In genomic region chr20:6829510-6830116, GRCh38 we compare ENCODE assay signal across 1 cellular context.
TF ChIP-seq lines count a peak whose summit lies in the region.

No MANE protein-coding gene starts in this region.

TF ChIP-seq in HepG2, 621 proteins besides CTCF, POLR2A, EP300 and RAD21 (continued from another document):
- TF ChIP-seq ZFP91 (CRISPR knock-in tag; IDR thresholded peaks at IDR 0.05; ENCODE audit: borderline replicate concordance), result no peak
- TF ChIP-seq SNAI1 (CRISPR knock-in tag; IDR thresholded peaks at IDR 0.05; ENCODE audit: borderline replicate concordance), result no peak
- TF ChIP-seq USF2 (IDR thresholded peaks at IDR 0.05; ENCODE audit: low read depth, low read length), result no peak
- no peak for TF ChIP-seq USF2 (CRISPR knock-in tag; IDR thresholded peaks at IDR 0.05; ENCODE audit: borderline replicate concordance)
